Comparison of ENCODE assay signal across 8 cellular contexts in genomic region chr20:56628873-56629463, GRCh38. TPM values are rescaled to one million over a fixed set of nuclear protein-coding genes. Genes with fewer than 3 reads are reported as not detected.
DNase-seq lines count a peak whose midpoint lies in the region; ATAC-seq, FAIRE-seq and TF ChIP-seq lines count a peak whose summit lies in the region.

TSS of gene TFAP2C (plus strand) at chr20:56629306. CDS start at chr20:56629545, 239 bp downstream.

- H3K27me3 ChIP-seq in astrocyte (ENCODE audit: insufficient read depth, low read length), result peaks cover 76% of the 10 kb centered on the region
- H3K27me3 ChIP-seq in smooth muscle cell (ENCODE audit: low read depth), result peaks cover 100% of the 10 kb centered on the region

- H4K20me1 ChIP-seq in astrocyte (ENCODE audit: insufficient read depth, low read length), result peaks cover 8% of the 10 kb centered on the region
- H4K20me1 ChIP-seq in smooth muscle cell (ENCODE audit: low read depth), result peaks cover 17% of the 10 kb centered on the region

- peaks cover 14% of the 10 kb centered on the region for H3K4me1 ChIP-seq in astrocyte (ENCODE audit: insufficient read depth, low read length)
- peaks cover 48% of the 10 kb centered on the region for H3K4me1 ChIP-seq in smooth muscle cell (ENCODE audit: low read depth)

- H3K79me2 ChIP-seq in astrocyte (ENCODE audit: insufficient read depth, low read length) (peaks cover 32% of the 10 kb centered on the region), smooth muscle cell (ENCODE audit: low read depth) (no peaks in the 10 kb centered on the region)

- peaks cover 2% of the 10 kb centered on the region for H3K36me3 Mint-ChIP-seq in astrocyte (ENCODE audit: low read depth, unreplicated experiment)

- ATAC-seq in GM21360 (IDR thresholded peaks at IDR 0.05; ENCODE audit: unreplicated experiment), result no peak

- peak; percentile 55 for DNase-seq in NCI-H2227 (lab: John Stamatoyannopoulos, UW; ENCODE audit: unreplicated experiment)
- no peak for DNase-seq in NCI-H2227 treated with DMSO at 0.1 percent for 48 hours (lab: John Stamatoyannopoulos, UW)
- DNase-seq in NCI-H2171 treated with DMSO at 0.1 percent for 48 hours (lab: John Stamatoyannopoulos, UW), result peak; percentile 55
- no peak for DNase-seq in astrocyte (ENCODE audit: low read depth)
- DNase-seq in smooth muscle cell (lab: John Stamatoyannopoulos, UW; ENCODE audit: unreplicated experiment), result no peak
- DNase-seq in NCI-H1436 (lab: John Stamatoyannopoulos, UW), result no peak

- TF ChIP-seq CTCF in astrocyte (IDR thresholded peaks at IDR 0.05; ENCODE audit: insufficient read depth, low read depth, low read length), result no peak
- TF ChIP-seq CTCF in smooth muscle cell (IDR thresholded peaks at IDR 0.05; ENCODE audit: borderline replicate concordance, insufficient read depth, poor library complexity, severe bottlenecking), result no peak

- peak within 1 kb of the TSS; percentile 76 for H3K9ac ChIP-seq in astrocyte (ENCODE audit: low read length)
- H3K9ac ChIP-seq in smooth muscle cell (ENCODE audit: low read depth), result peak within 1 kb of the TSS; percentile 54

- H3K9me3 Mint-ChIP-seq in astrocyte (ENCODE audit: unreplicated experiment), result no peaks in the 10 kb centered on the region

- H3K4me1 Mint-ChIP-seq in astrocyte (ENCODE audit: low read depth, unreplicated experiment), result peaks cover 2% of the 10 kb centered on the region

- peak within 1 kb of the TSS; percentile 62 for H3K4me3 ChIP-seq in astrocyte (ENCODE audit: insufficient read depth, low read depth, low read length)
- H3K4me3 ChIP-seq in iPS-11a (ENCODE audit: low read depth, low read length), result peak within 1 kb of the TSS; percentile 92
- H3K4me3 ChIP-seq in smooth muscle cell, result peak within 1 kb of the TSS; percentile 71

- H3K4me2 ChIP-seq in astrocyte (ENCODE audit: low read length) (peak within 1 kb of the TSS; percentile 89), smooth muscle cell (peak within 1 kb of the TSS; percentile 96)

- no peaks in the 10 kb centered on the region for H3F3A ChIP-seq in smooth muscle cell (ENCODE audit: low read depth)

- H3K4me3 Mint-ChIP-seq in astrocyte (ENCODE audit: unreplicated experiment), result peak within 1 kb of the TSS; percentile 72

- H3K9me3 ChIP-seq in astrocyte (ENCODE audit: insufficient read depth, low read depth, low read length), result no peaks in the 10 kb centered on the region
- H3K9me3 ChIP-seq in smooth muscle cell (replicated peaks; ENCODE audit: low read depth), result no peaks in the 10 kb centered on the region

- under 1% methylated on average over 56 of the region's 62 CpGs for WGBS in smooth muscle cell (ENCODE audit: low lambda C conversion rate)

- peak within 1 kb of the TSS; percentile 83 for H2AFZ ChIP-seq in astrocyte (ENCODE audit: low read depth, low read length)
- H2AFZ ChIP-seq in smooth muscle cell (ENCODE audit: low read depth), result peak within 1 kb of the TSS; percentile 90

- no peak for FAIRE-seq in astrocyte (lab: Jason Lieb, UNC)

- H3K36me3 ChIP-seq in astrocyte (ENCODE audit: insufficient read depth, low read length) (no peaks in the 10 kb centered on the region), smooth muscle cell (ENCODE audit: low read depth) (no peaks in the 10 kb centered on the region)

- H3K27ac Mint-ChIP-seq in astrocyte (ENCODE audit: unreplicated experiment), result no peak within 1 kb of the TSS

- peaks cover 66% of the 10 kb centered on the region for H3K27me3 Mint-ChIP-seq in astrocyte (ENCODE audit: low read depth, unreplicated experiment)

- H3K27ac ChIP-seq in astrocyte (ENCODE audit: low read depth, low read length) (no peak within 1 kb of the TSS), smooth muscle cell (ENCODE audit: low read depth) (peak within 1 kb of the TSS; percentile 33)

RNA-seq across cellular contexts. Expression of gene TFAP2C, which starts in this region (rescaled TPM):
- 0.94 and 2.2 TPM in 2 replicates for total RNA-seq in astrocyte
- total RNA-seq in smooth muscle cell, result 3.4 and 5.8 TPM in 2 replicates
- polyA plus RNA-seq in smooth muscle cell, result 2.5 and 7.3 TPM in 2 replicates

Comparison
In these comparisons a context has a peak if more than half of its experiments do, and no peak if none do; other contexts are left out.
1. DNase-seq: peak in NCI-H2227 (single experiment) and NCI-H2171 treated with DMSO at 0.1 percent for 48 hours (single experiment); none in NCI-H2227 treated with DMSO at 0.1 percent for 48 hours (single experiment), astrocyte (single experiment), smooth muscle cell (single experiment) and NCI-H1436 (single experiment).
2. Peak in every context shown above with its lines, with median percentiles within 50 percentile points of each other: H3K4me3 ChIP-seq.